In the genomic region with DNA sequence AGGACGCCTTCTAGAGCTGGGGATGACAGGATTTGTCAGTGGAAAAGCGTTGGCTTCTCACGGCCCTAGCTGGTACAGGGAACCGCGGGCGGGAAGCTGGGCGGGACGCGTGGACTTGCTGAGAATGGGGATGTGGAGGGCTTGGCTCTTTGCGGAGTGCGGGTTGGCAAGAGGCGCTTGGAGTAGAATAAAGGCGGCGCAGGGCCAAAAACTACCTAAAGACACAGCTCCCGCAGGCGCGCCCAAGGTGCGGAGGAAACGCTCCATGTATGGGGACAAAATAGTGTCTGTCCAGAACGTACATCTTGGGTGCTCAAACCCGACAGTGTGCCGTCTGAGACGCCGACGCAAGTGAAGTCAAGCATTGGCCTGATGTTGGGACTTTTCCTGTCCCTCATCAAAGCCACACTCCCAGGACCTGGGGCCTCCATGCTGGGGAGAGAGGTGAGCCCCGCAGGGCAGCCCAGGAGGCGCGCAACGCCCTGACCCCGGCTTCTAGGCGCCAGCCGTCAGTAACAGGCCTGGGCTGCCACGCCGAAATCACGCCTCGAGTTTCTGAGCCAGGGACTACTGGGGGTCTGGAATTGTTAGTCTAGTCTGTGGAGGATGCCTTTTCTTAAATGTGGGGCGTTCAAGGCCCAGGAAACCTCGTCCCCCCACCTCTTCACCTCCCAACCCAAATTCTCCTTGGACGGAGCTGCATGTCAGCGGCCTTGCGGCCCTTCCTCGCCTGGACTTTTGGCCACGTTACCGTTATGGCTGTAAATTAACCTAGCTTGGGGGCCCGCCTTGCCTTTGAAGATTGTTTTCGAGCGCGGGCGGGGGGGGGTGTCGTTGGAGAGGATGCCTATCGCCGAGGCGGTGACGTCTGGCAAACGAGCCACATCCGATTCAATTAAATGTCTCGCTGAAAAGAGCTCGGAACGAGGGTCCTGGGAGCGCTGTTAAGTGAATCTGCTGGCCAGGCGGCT, we compare ENCODE assay signal across 18 cellular contexts. TPM values are rescaled to one million over a fixed set of nuclear protein-coding genes. Genes with fewer than 3 reads are reported as not detected.
DNase-seq lines count a peak whose midpoint lies in the region; ATAC-seq and TF ChIP-seq lines count a peak whose summit lies in the region.
"Had no signal": no experiment of that assay in that cellular context is flagged by ENCODE, and none has a peak within 500 bp of the region (broad histone marks: within the 10 kb centered on the region; RNA-seq: fewer than 3 reads in every experiment).

No MANE protein-coding gene starts in this region.

- H3K27me3 ChIP-seq in H7 (ENCODE audit: control insufficient read depth, insufficient read depth, low read length) (peaks cover 100% of the 10 kb centered on the region), heart right ventricle (peaks cover 25 to 100% (median 96%) of the 10 kb centered on the region in 7 donors)

- no peak overlapping the region for H3K27ac Mint-ChIP-seq in activated naive CD4-positive, alpha-beta T cell treated with anti-CD3 and anti-CD28 coated beads for 36 hours
- H3K27ac Mint-ChIP-seq in osteocyte (ENCODE audit: unreplicated experiment): no peak overlapping the region
- H3K27ac Mint-ChIP-seq: activated B cell treated with CpG ODN at 0.5 μM for 24 hours; dendritic cell treated with granulocyte-macrophage colony-stimulating factor and Interleukin-4, amounts not matched to agents 40 ng/mL and 50 ng/mL, for 4 days had no signal

- no peaks in the 10 kb centered on the region for H3K36me3 Mint-ChIP-seq in activated naive CD4-positive, alpha-beta T cell treated with anti-CD3 and anti-CD28 coated beads for 36 hours (ENCODE audit: low read depth)
- peaks cover 5% of the 10 kb centered on the region for H3K36me3 Mint-ChIP-seq in osteocyte (ENCODE audit: unreplicated experiment)

- H3K9me3 ChIP-seq in heart right ventricle: no peaks in the 10 kb centered on the region
- H3K9me3 ChIP-seq: lower lobe of right lung, suprapubic skin had no signal

- TF ChIP-seq CTCF in heart right ventricle (IDR thresholded peaks at IDR 0.05) (no peak), osteocyte (IDR thresholded peaks at IDR 0.05) (no peak)

- DNase-seq in activated naive CD4-positive, alpha-beta T cell treated with anti-CD3 and anti-CD28 coated beads for 36 hours: no peak
- no peak for DNase-seq in activated naive CD4-positive, alpha-beta T cell (lab: John Stamatoyannopoulos, UW)
- DNase-seq in H7: peak; percentile 63
- DNase-seq in heart right ventricle: peak in 1 of 2 donors; percentile 32
- peak; percentile 79 for DNase-seq in osteocyte (ENCODE audit: extremely low spot score, unreplicated experiment)
- DNase-seq in activated CD4-positive, CD25-positive, alpha-beta regulatory T cell (lab: John Stamatoyannopoulos, UW): no peak
- no peak for DNase-seq in NCI-H2107 treated with DMSO at 0.1 percent for 48 hours (lab: John Stamatoyannopoulos, UW; ENCODE audit: unreplicated experiment)
- DNase-seq: activated B cell treated with CpG ODN at 0.5 μM for 24 hours, lower lobe of right lung, NCI-H187, SHP77 treated with DMSO at 0.1 percent for 48 hours, T-helper 2 cell had no signal

- intact Hi-C loops in activated naive CD4-positive, alpha-beta T cell treated with anti-CD3 and anti-CD28 coated beads for 36 hours (cut with micrococcal nuclease): loop anchor here (2.0 to 10.0 kb wide), 3 partner anchors 92 to 1488 kb away; partner anchors contain the start of genes MSX2 and STC2
- intact Hi-C loops in heart right ventricle (cut with DNase I): loop anchor here in 1 of 10 donors (10.0 kb wide), 1 partner anchor 72 kb away; no protein-coding TSS in a partner anchor

- no peaks in the 10 kb centered on the region for H3K36me3 ChIP-seq in H7 (replicated peaks; ENCODE audit: control insufficient read depth, insufficient read depth, low read length)
- peaks cover 0 to 13% (median 0%) of the 10 kb centered on the region in 9 donors for H3K36me3 ChIP-seq in heart right ventricle
- H3K36me3 ChIP-seq: lower lobe of right lung, suprapubic skin had no signal

- 9 to 16% methylated on average over 61 of the region's 61 CpGs for WGBS in heart right ventricle, 2 donors

- no peak overlapping the region for H3K4me3 ChIP-seq in H7 (ENCODE audit: insufficient read depth, low read depth, low read length)
- H3K4me3 ChIP-seq in heart right ventricle: peak overlapping the region in 8 of 10 donors; percentile 12 to 70 (median 39)
- H3K4me3 ChIP-seq: lower lobe of right lung, suprapubic skin had no signal

- H3K27me3 Mint-ChIP-seq in activated naive CD4-positive, alpha-beta T cell treated with anti-CD3 and anti-CD28 coated beads for 36 hours (ENCODE audit: low read depth): peaks cover 81% of the 10 kb centered on the region
- no peaks in the 10 kb centered on the region for H3K27me3 Mint-ChIP-seq in osteocyte (ENCODE audit: unreplicated experiment)

- ATAC-seq in heart right ventricle (peak in 3 of 8 donors; percentile 17 to 19 (median 18)), GM18868 (IDR thresholded peaks at IDR 0.05; ENCODE audit: unreplicated experiment) (no peak)
- ATAC-seq: esophagus mucosa, lower lobe of right lung had no signal

- H3K9me3 Mint-ChIP-seq in activated naive CD4-positive, alpha-beta T cell treated with anti-CD3 and anti-CD28 coated beads for 36 hours: no peaks in the 10 kb centered on the region
- H3K9me3 Mint-ChIP-seq in osteocyte (ENCODE audit: unreplicated experiment): no peaks in the 10 kb centered on the region
- H3K9me3 Mint-ChIP-seq: activated B cell treated with CpG ODN at 0.5 μM for 24 hours; dendritic cell treated with granulocyte-macrophage colony-stimulating factor and Interleukin-4, amounts not matched to agents 40 ng/mL and 50 ng/mL, for 4 days had no signal

- H3K4me3 Mint-ChIP-seq in activated naive CD4-positive, alpha-beta T cell treated with anti-CD3 and anti-CD28 coated beads for 36 hours: peak overlapping the region; percentile 10
- peak overlapping the region; percentile 14 for H3K4me3 Mint-ChIP-seq in osteocyte (ENCODE audit: unreplicated experiment)
- H3K4me3 Mint-ChIP-seq: activated B cell treated with CpG ODN at 0.5 μM for 24 hours; dendritic cell treated with granulocyte-macrophage colony-stimulating factor and Interleukin-4, amounts not matched to agents 40 ng/mL and 50 ng/mL, for 4 days had no signal

- CTCF ChIA-PET in activated naive CD4-positive, alpha-beta T cell treated with anti-CD3 and anti-CD28 coated beads for 36 hours (lab: Charles Lee): interaction anchor here (0.7 kb wide), 1 partner anchor 57 kb away, joined by 3 read pairs; no protein-coding TSS in a partner anchor

- peaks cover 50% of the 10 kb centered on the region for H3K4me1 Mint-ChIP-seq in activated naive CD4-positive, alpha-beta T cell treated with anti-CD3 and anti-CD28 coated beads for 36 hours (ENCODE audit: low read depth)
- H3K4me1 Mint-ChIP-seq in osteocyte (ENCODE audit: unreplicated experiment): peaks cover 37% of the 10 kb centered on the region

- peak overlapping the region; percentile 70 to 94 (median 89) for H3K27ac ChIP-seq in heart right ventricle
- H3K27ac ChIP-seq: lower lobe of right lung, suprapubic skin had no signal

- H3K4me1 ChIP-seq in heart right ventricle: peaks cover 6 to 68% (median 38%) of the 10 kb centered on the region in 9 donors

RNA-seq across cellular contexts. Expression of gene NKX2-5, which starts 1.8 kb away (rescaled TPM):
- total RNA-seq in activated naive CD4-positive, alpha-beta T cell treated with anti-CD3 and anti-CD28 coated beads for 36 hours: not detected
- total RNA-seq in H7 (2014; rRNA removed; shearing (Covaris generic)): 2.4 and 3.8 TPM in 2 replicates
- total RNA-seq in heart right ventricle (100 to 1,000 TPM; 137 to 295 (median 192) TPM), osteocyte (15.5 and 16.4 TPM in 2 replicates)
- polyA plus RNA-seq in heart right ventricle: 100 to 1,000 TPM in 1 of 2 donors, 10 to 100 TPM in 1; 69.1 to 274 TPM
- total RNA-seq: activated B cell treated with CpG ODN at 0.5 μM for 24 hours, esophagus mucosa, lower lobe of right lung, renal cortical epithelial cell, suprapubic skin had no signal
- polyA plus RNA-seq: neural cell had no signal

Comparison
In these comparisons a context has a peak if more than half of its experiments do, and no peak if none do; other contexts are left out.
1. DNase-seq: peak in H7 (single experiment) and osteocyte (single experiment); none in activated naive CD4-positive, alpha-beta T cell treated with anti-CD3 and anti-CD28 coated beads for 36 hours (single experiment), activated naive CD4-positive, alpha-beta T cell (0 of 4), activated CD4-positive, CD25-positive, alpha-beta regulatory T cell (0 of 4) and NCI-H2107 treated with DMSO at 0.1 percent for 48 hours (single experiment).